In the genomic region with DNA sequence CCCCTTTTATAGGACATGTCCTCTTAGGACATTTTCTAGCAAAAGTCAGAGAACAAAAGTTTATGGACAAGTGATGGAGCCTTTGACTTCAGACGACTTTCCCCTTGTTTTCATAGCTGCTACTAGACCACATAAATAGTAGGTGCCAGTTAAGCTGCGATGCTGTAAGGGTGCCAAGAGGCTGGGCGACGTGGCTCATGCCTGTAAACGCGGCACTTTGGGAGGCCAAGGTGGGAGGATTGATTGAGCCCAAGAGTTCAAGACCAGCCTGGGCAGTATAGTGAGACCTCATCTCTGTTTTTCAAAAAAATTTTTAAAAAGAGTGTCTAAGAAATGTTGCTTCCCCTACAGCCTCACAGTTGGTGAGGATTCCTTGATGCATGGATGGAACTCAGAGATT, we compare ENCODE assay signal across 26 cellular contexts.
"Had no signal": no experiment of that assay in that cellular context is flagged by ENCODE, and none has a peak within 500 bp of the region (broad histone marks: within the 10 kb centered on the region; RNA-seq: fewer than 3 reads in every experiment).

No MANE protein-coding gene starts in this region.

- H3K36me3 ChIP-seq: stomach, suprapubic skin, thoracic aorta, thyroid gland, tibial artery, tibial nerve, transverse colon, upper lobe of left lung, upper lobe of right lung, uterus, vagina had no signal

- FAIRE-seq: urothelium cell line had no signal

- H3K9me3 ChIP-seq: stomach, suprapubic skin, testis, thoracic aorta, thyroid gland, tibial artery, tibial nerve, transverse colon, upper lobe of left lung, upper lobe of right lung, uterus, vagina had no signal

- H3K27ac ChIP-seq: stomach, suprapubic skin, testis, thoracic aorta, thyroid gland, tibial artery, tibial nerve, transverse colon, upper lobe of left lung, upper lobe of right lung, uterus, vagina had no signal

- ATAC-seq: stimulated activated effector memory CD8-positive, alpha-beta T cell treated with anti-CD3 and anti-CD28 coated beads, Interleukin-12 subunit alpha, Interleukin-12 subunit beta, amount 100 ng/mL, for 72 hours; stimulated activated memory B cell treated with anti-CD40 and anti-IgM and Interleukin-4, amounts not matched to agents 10 μg/mL and 1 μg/mL and 100 μg/mL, for 72 hours; stimulated activated naive B cell treated with anti-CD40 and anti-IgM and Interleukin-4, amounts not matched to agents 10 μg/mL and 1 μg/mL and 100 μg/mL, for 72 hours; stimulated activated naive CD8-positive, alpha-beta T cell treated with anti-CD3 and anti-CD28 coated beads, Interleukin-15, amount 100 ng/mL, for 72 hours; stimulated activated naive CD8-positive, alpha-beta T cell treated with anti-CD3 and anti-CD28 coated beads, Interleukin-15, Interleukin-2, amounts not matched to agents 100 U/mL and 50 U/mL, for 24 hours; upper lobe of right lung had no signal

- DNase-seq: stimulated activated CD4-positive, alpha-beta T cell treated with anti-CD3 and anti-CD28 coated beads, Interleukin-2, amount 100 ng/mL, for 48 hours; stimulated activated CD4-positive, alpha-beta T cell treated with anti-CD3 and anti-CD28 coated beads, Interleukin-4, amount 100 ng/mL, for 1 hour; stimulated activated CD4-positive, alpha-beta T cell treated with anti-CD3 and anti-CD28 coated beads, Interleukin-4, amount 100 ng/mL, for 24 hours; stimulated activated CD4-positive, alpha-beta T cell treated with anti-CD3 and anti-CD28 coated beads, Interleukin-4, amount 100 ng/mL, for 4 hours; stimulated activated CD8-positive, alpha-beta memory T cell treated with anti-CD3 and anti-CD28 coated beads, Interleukin-4, amount 100 ng/mL, for 48 hours; stimulated activated naive B cell treated with anti-CD40 and anti-IgM and Interleukin-4, amounts not matched to agents 10 μg/mL and 1 μg/mL and 100 μg/mL, for 72 hours; stimulated activated naive CD4-positive, alpha-beta T cell; stimulated activated naive CD4-positive, alpha-beta T cell treated with Interleukin-2 at 50 U/mL for 16 hours; stimulated activated naive CD8-positive, alpha-beta T cell treated with anti-CD3 and anti-CD28 coated beads, Interleukin-15, amount 100 ng/mL, for 72 hours; stimulated activated naive CD8-positive, alpha-beta T cell treated with anti-CD3 and anti-CD28 coated beads, Interleukin-15, Interleukin-2, amounts not matched to agents 100 U/mL and 50 U/mL, for 24 hours; stomach; substantia nigra; testis; thyroid gland; tibial artery; transverse colon; upper lobe of left lung; upper lobe of right lung; uterus had no signal

- H3K4me3 ChIP-seq: stomach, suprapubic skin, testis, thoracic aorta, thyroid gland, tibial artery, tibial nerve, transverse colon, upper lobe of left lung, upper lobe of right lung, uterus, vagina had no signal

- H3K4me1 ChIP-seq: stomach, suprapubic skin, testis, tibial artery, tibial nerve, upper lobe of left lung, upper lobe of right lung, uterus, vagina had no signal

- H3K27me3 ChIP-seq: stomach, suprapubic skin, testis, thyroid gland, tibial artery, tibial nerve, transverse colon, upper lobe of left lung, upper lobe of right lung, uterus, vagina had no signal
